In the genomic region with DNA sequence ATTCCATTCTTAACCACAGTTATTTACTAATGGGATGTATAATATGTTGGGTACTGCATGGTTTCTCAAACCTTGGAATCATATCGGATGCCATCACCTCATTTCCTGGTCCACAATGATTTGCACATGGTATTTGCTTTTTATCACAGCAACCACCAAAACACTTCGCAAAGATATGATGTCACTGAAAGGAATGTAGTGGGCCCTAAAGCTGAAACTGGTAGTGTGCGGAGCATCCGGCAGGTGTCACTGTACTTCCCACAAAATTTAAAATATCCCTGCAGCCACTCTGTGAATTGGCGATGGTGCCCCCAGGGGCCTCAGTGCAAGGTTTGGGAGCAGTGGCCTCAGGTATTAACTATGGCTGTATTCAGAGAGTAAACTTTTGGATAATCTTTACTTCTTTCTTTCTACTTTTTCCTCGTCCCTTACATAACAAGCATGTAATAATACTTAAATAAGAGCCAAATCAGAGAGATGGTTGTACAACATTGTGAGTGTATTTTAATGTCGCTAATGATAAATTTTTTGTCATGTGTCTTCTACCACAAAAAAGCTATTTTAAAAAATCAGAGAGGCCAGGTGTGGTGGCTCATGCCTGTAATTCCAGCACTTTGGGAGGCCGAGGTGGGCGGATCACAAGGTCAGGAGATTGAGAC, we compare ENCODE assay signal across 8 cellular contexts.
DNase-seq lines count a peak whose midpoint lies in the region; ATAC-seq, FAIRE-seq and TF ChIP-seq lines count a peak whose summit lies in the region.

No MANE protein-coding gene starts in this region.

- intact Hi-C loops in Panc1 (cut with micrococcal nuclease; ENCODE audit: unreplicated experiment) (loop anchor here (2.0 kb wide), 1 partner anchor 21 kb away; no protein-coding TSS in a partner anchor), esophagus squamous epithelium (cut with DNase I) (no loop called here), pancreas (cut with DNase I) (no loop called here)

- H3K4me1 ChIP-seq in Panc1 (ENCODE audit: control insufficient read depth, insufficient read depth, low read length) (no peaks in the 10 kb centered on the region), esophagus squamous epithelium (no peaks in the 10 kb centered on the region), pancreas (no peaks in the 10 kb centered on the region)

- H3K9me3 ChIP-seq in Panc1 (ENCODE audit: control insufficient read depth, insufficient read depth, low read depth, low read length) (no peaks in the 10 kb centered on the region), esophagus squamous epithelium (no peaks in the 10 kb centered on the region), pancreas (no peaks in the 10 kb centered on the region)

- no peak overlapping the region for H3K27ac ChIP-seq in Panc1 (ENCODE audit: low read length)
- H3K27ac ChIP-seq in esophagus squamous epithelium = no peak overlapping the region
- H3K27ac ChIP-seq in pancreas = no peak overlapping the region

- POLR2A ChIA-PET in Panc1 (lab: Charles Lee) = no interaction called here

- H3K4me3 ChIP-seq in Panc1 (ENCODE audit: low read depth in 2 of 2, low read length in 2 of 2) = no peak overlapping the region
- no peak overlapping the region for H3K4me3 ChIP-seq in esophagus squamous epithelium
- no peak overlapping the region for H3K4me3 ChIP-seq in pancreas

- CTCF ChIA-PET in Panc1 (lab: Charles Lee) = interaction anchor here (0.6 to 1.3 kb wide), 5 partner anchors 9 to 218 kb away, joined by 3 to 6 read pairs (median 3); no protein-coding TSS in a partner anchor

- no TSS peak for BruUV-seq in Panc1 (replicated peaks; lab: Mats Ljungman, UMichigan)

- peak; percentile 42 for FAIRE-seq in GM19239 (lab: Jason Lieb, UNC)
- FAIRE-seq in pancreas (lab: Jason Lieb, UNC) = no peak

- H3K36me3 ChIP-seq in Panc1 (ENCODE audit: control insufficient read depth, insufficient read depth, low read length) (no peaks in the 10 kb centered on the region), esophagus squamous epithelium (no peaks in the 10 kb centered on the region), pancreas (no peaks in the 10 kb centered on the region)

- in situ Hi-C loops in Panc1 (cut with HindIII; ENCODE audit: low pct_unique_long_range_greater_than_20kb, low sequenced_read_pairs) = no loop called here

- H3K27me3 ChIP-seq in Panc1 (ENCODE audit: control insufficient read depth, insufficient read depth, low read length) (peaks cover 19% of the 10 kb centered on the region), esophagus squamous epithelium (peaks cover 0 to under 1% (median 0%) of the 10 kb centered on the region in 4 donors), pancreas (no peaks in the 10 kb centered on the region)

- ATAC-seq in Panc1 = peak; percentile 86
- ATAC-seq in pancreas = peak; percentile 43 to 79 (median 75)
- ATAC-seq in GM18909 (IDR thresholded peaks at IDR 0.05; ENCODE audit: poor library complexity, unreplicated experiment) = no peak
- no peak for ATAC-seq in GM19467 (IDR thresholded peaks at IDR 0.05; ENCODE audit: unreplicated experiment)
- ATAC-seq in GM18498 (IDR thresholded peaks at IDR 0.05; ENCODE audit: unreplicated experiment) = no peak

- no peak for TF ChIP-seq POLR2A in esophagus squamous epithelium (IDR thresholded peaks at IDR 0.05)

- DNase-seq in AG08396 (ENCODE audit: low spot score) (peak; percentile 77), GM19239 (ENCODE audit: insufficient read length, low spot score) (no peak), Panc1 (ENCODE audit: low read depth, low spot score) (no peak), esophagus squamous epithelium (lab: John Stamatoyannopoulos, UW) (no peak), pancreas (peak in 1 of 6 donors; percentile 30)

- TF ChIP-seq CTCF in Panc1 (IDR thresholded peaks at IDR 0.05) (peak; percentile 93), esophagus squamous epithelium (IDR thresholded peaks at IDR 0.05) (peak in 5 of 6 experiments; percentile 20 to 51 (median 33)), pancreas (IDR thresholded peaks at IDR 0.05) (peak in 2 of 4 donors; percentile 20 to 22)

- 58 to 62% methylated on average over 9 of the region's 9 CpGs for WGBS in esophagus squamous epithelium, 2 donors
- 60 to 72% methylated on average over 9 of the region's 9 CpGs for WGBS in pancreas, 2 donors

Comparison
In these comparisons a context has a peak if more than half of its experiments do, and no peak if none do; other contexts are left out.
1. ATAC-seq: peak in Panc1 (single experiment) and pancreas (4 of 4); none in GM18909 (single experiment), GM19467 (single experiment) and GM18498 (single experiment).